Comparison of ENCODE assay signal across 1 cellular context in genomic region chr19:1865172-1866010, GRCh38.
TF ChIP-seq lines count a peak whose summit lies in the region.

No MANE protein-coding gene starts in this region.

TF ChIP-seq in WTC11, 78 proteins besides CTCF, POLR2A, EP300 and RAD21 (continued from another document):
- no peak for TF ChIP-seq USF1 (CRISPR knock-in tag; IDR thresholded peaks at IDR 0.05)
- TF ChIP-seq MYBL2 (CRISPR knock-in tag; IDR thresholded peaks at IDR 0.05), result no peak
- TF ChIP-seq ZNF671 (CRISPR knock-in tag; IDR thresholded peaks at IDR 0.05), result no peak
- no peak for TF ChIP-seq JUN (CRISPR knock-in tag; IDR thresholded peaks at IDR 0.05)
- TF ChIP-seq CREM (CRISPR knock-in tag; IDR thresholded peaks at IDR 0.05), result no peak
- 0 out of 2 replicates have a peak, but pooled peaks have one; percentile 28 for TF ChIP-seq ATF1 (CRISPR knock-in tag; IDR thresholded peaks at IDR 0.05)
- no peak for TF ChIP-seq GRHL2 (CRISPR knock-in tag; IDR thresholded peaks at IDR 0.05; ENCODE audit: insufficient replicate concordance, severe bottlenecking)
- no peak for TF ChIP-seq GTF2I (CRISPR knock-in tag; conservative IDR thresholded peaks at IDR 0.05)
- no peak for TF ChIP-seq NR2C2 (CRISPR knock-in tag; IDR thresholded peaks at IDR 0.05)
- no peak for TF ChIP-seq ZNF416 (CRISPR knock-in tag; IDR thresholded peaks at IDR 0.05)
- TF ChIP-seq USF2 (CRISPR knock-in tag; IDR thresholded peaks at IDR 0.05), result no peak; the same call in 1 of the 2 replicates
